In the genomic region with DNA sequence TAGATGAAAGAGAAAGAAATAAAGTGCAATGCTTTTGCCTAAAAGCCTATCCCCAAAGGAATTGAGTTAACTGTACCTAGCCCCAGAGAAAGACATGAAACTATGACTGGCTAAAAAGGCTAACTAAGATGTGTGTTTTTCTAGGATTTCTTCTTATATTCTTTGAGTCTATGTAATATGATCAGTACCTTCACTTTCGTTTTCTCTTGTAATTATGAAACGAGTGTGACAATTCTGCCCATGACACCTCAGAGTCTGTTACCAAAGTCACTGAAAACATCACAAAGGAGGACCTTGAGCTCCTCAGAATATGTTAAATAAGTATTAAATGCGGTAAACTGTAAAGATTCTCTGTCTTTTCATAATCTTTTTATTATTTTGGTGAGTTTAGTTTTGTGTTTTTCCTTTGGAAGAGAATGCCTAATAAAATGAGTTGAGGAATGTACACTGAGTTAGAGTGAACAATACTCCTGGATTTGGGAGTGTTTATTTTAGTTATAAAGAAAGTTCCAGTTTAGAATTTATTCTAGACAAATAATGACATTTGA, we compare ENCODE assay signal across 10 cellular contexts.
DNase-seq lines count a peak whose midpoint lies in the region; ATAC-seq, FAIRE-seq and TF ChIP-seq lines count a peak whose summit lies in the region.
"Had no signal": no experiment of that assay in that cellular context is flagged by ENCODE, and none has a peak within 500 bp of the region (broad histone marks: within the 10 kb centered on the region; RNA-seq: fewer than 3 reads in every experiment).

No MANE protein-coding gene starts in this region.

- no peaks in the 10 kb centered on the region for H3K4me1 ChIP-seq in RWPE2 (ENCODE audit: insufficient read depth, poor library complexity, severe bottlenecking)

- H3K4me3 ChIP-seq in RWPE2 (ENCODE audit: severe bottlenecking) = no peak overlapping the region

- H3K27me3 ChIP-seq in RWPE2 (ENCODE audit: insufficient read depth, poor library complexity, severe bottlenecking) = no peaks in the 10 kb centered on the region

- no peaks in the 10 kb centered on the region for H3K9me3 ChIP-seq in RWPE2 (ENCODE audit: severe bottlenecking)

- no peak for TF ChIP-seq CTCF in RWPE2 (IDR thresholded peaks at IDR 0.05; ENCODE audit: poor library complexity, severe bottlenecking)

- H3K36me3 Mint-ChIP-seq in stimulated activated memory B cell treated with anti-CD40 and anti-IgM and Interleukin-4, amounts not matched to agents 10 μg/mL and 1 μg/mL and 100 μg/mL, for 72 hours = no peaks in the 10 kb centered on the region

- no peak overlapping the region for H3K4me3 Mint-ChIP-seq in stimulated activated memory B cell treated with anti-CD40 and anti-IgM and Interleukin-4, amounts not matched to agents 10 μg/mL and 1 μg/mL and 100 μg/mL, for 72 hours

- ATAC-seq in GM19043 (IDR thresholded peaks at IDR 0.05; ENCODE audit: low read depth, unreplicated experiment) (peak; percentile 84), HG02973 (IDR thresholded peaks at IDR 0.05; ENCODE audit: unreplicated experiment) (peak; percentile 98), RWPE2 (ENCODE audit: low read depth) (0 out of 3 replicates have a peak, but pooled peaks have one; percentile 27)
- no peak for ATAC-seq in stimulated activated memory B cell treated with anti-CD40 and anti-IgM and Interleukin-4, amounts not matched to agents 10 μg/mL and 1 μg/mL and 100 μg/mL, for 72 hours

- no peaks in the 10 kb centered on the region for H3K9me3 Mint-ChIP-seq in stimulated activated memory B cell treated with anti-CD40 and anti-IgM and Interleukin-4, amounts not matched to agents 10 μg/mL and 1 μg/mL and 100 μg/mL, for 72 hours

- in situ Hi-C loops in ACHN (cut with HindIII; ENCODE audit: low pct_ligation_motif_present, low pct_unique_long_range_greater_than_20kb, low sequenced_read_pairs) = no loop called here

- no peak overlapping the region for H3K27ac Mint-ChIP-seq in stimulated activated memory B cell treated with anti-CD40 and anti-IgM and Interleukin-4, amounts not matched to agents 10 μg/mL and 1 μg/mL and 100 μg/mL, for 72 hours

- H3K27me3 Mint-ChIP-seq in stimulated activated memory B cell treated with anti-CD40 and anti-IgM and Interleukin-4, amounts not matched to agents 10 μg/mL and 1 μg/mL and 100 μg/mL, for 72 hours = no peaks in the 10 kb centered on the region

- H3K27ac ChIP-seq in RWPE2 (ENCODE audit: poor library complexity, severe bottlenecking) = no peak overlapping the region

- no peaks in the 10 kb centered on the region for H3K36me3 ChIP-seq in RWPE2 (ENCODE audit: low read depth)

- FAIRE-seq in urothelium cell line (lab: Jason Lieb, UNC) = no peak

- no peaks in the 10 kb centered on the region for H3K4me1 Mint-ChIP-seq in stimulated activated memory B cell treated with anti-CD40 and anti-IgM and Interleukin-4, amounts not matched to agents 10 μg/mL and 1 μg/mL and 100 μg/mL, for 72 hours

- DNase-seq in ACHN (peak; percentile 50), RWPE2 (ENCODE audit: low spot score) (no peak), urothelium cell line (ENCODE audit: low spot score) (no peak), NCI-H187 treated with DMSO at 0.1 percent for 48 hours (lab: John Stamatoyannopoulos, UW) (no peak), NCI-H2196 treated with DMSO at 0.1 percent for 48 hours (lab: John Stamatoyannopoulos, UW; ENCODE audit: unreplicated experiment) (no peak)
- DNase-seq: head of caudate nucleus, NCI-H226 had no signal
